1 cellular context compared by ENCODE assay signal in the genomic region with DNA sequence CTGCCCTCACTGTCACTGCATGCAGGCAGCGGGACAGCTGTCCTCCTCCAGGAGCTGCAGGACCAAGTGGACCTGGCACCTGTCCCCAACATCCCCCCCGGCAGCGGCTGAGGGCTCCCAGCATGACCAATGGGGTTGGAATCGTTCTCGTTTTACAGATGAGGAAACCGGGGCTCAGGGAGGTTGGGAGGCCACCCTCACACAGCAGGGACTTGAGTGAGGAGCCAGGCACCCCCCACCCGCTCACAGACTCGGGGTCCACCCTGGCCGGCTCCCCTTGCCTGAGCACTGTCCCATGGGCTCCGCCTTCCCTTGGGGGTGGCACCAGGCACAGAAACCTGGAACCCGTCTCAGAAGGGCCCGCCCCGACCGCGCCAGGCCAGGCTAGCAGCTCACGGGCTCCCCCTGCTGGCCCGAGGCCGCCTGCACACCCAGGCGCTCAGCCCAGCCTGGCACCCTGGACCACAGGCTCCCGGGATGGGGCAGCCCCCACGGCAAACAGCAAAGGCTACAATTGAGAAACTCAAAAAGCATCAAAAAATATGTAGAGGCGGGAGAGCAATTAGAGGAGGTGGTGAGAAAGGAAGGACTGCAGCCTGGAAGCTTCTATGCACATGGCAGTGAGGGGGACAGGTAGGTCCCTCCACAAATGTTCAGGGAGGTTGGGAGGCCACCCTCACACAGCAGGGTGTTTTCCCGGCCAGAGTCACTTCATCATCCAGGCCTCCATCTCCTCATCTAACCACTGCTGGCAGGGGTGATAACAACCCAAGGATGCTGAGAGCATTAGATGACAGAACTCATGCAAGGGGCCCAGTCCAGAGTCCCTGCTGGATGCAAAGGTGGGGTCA.
TF ChIP-seq lines count a peak whose summit lies in the region.

No MANE protein-coding gene starts in this region.

TF ChIP-seq in HEK293, 187 proteins besides CTCF, POLR2A, EP300 and RAD21 (continued from another document):
- TF ChIP-seq, protein P1, sequence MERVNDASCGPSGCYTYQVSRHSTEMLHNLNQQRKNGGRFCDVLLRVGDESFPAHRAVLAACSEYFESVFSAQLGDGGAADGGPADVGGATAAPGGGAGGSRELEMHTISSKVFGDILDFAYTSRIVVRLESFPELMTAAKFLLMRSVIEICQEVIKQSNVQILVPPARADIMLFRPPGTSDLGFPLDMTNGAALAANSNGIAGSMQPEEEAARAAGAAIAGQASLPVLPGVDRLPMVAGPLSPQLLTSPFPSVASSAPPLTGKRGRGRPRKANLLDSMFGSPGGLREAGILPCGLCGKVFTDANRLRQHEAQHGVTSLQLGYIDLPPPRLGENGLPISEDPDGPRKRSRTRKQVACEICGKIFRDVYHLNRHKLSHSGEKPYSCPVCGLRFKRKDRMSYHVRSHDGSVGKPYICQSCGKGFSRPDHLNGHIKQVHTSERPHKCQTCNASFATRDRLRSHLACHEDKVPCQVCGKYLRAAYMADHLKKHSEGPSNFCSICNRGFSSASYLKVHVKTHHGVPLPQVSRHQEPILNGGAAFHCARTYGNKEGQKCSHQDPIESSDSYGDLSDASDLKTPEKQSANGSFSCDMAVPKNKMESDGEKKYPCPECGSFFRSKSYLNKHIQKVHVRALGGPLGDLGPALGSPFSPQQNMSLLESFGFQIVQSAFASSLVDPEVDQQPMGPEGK (tag by site-specific recombination; IDR thresholded peaks at IDR 0.05), result 0 out of 2 replicates have a peak, but pooled peaks have one; percentile 28
- TF ChIP-seq, protein P2, sequence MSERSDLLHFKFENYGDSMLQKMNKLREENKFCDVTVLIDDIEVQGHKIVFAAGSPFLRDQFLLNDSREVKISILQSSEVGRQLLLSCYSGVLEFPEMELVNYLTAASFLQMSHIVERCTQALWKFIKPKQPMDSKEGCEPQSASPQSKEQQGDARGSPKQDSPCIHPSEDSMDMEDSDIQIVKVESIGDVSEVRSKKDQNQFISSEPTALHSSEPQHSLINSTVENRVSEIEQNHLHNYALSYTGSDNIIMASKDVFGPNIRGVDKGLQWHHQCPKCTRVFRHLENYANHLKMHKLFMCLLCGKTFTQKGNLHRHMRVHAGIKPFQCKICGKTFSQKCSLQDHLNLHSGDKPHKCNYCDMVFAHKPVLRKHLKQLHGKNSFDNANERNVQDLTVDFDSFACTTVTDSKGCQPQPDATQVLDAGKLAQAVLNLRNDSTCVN (tag by site-specific recombination; optimal IDR thresholded peaks at IDR 0.05), result peak; percentile 16
- TF ChIP-seq SP3 (tag by site-specific recombination; IDR thresholded peaks at IDR 0.05) (peak; percentile 44), GLIS2 (tag by site-specific recombination; IDR thresholded peaks at IDR 0.05) (0 out of 2 replicates have a peak, but pooled peaks have one; percentile 8), SP2 (tag by site-specific recombination; IDR thresholded peaks at IDR 0.05) (peak; percentile 33; the same call in 1 of the 2 replicates), KLF8 (tag by site-specific recombination; IDR thresholded peaks at IDR 0.05) (peak; percentile 26; the same call in 1 of the 2 replicates), ZNF654 (tag by site-specific recombination; IDR thresholded peaks at IDR 0.05; ENCODE audit: low read depth) (peak; percentile 51)
- TF ChIP-seq, protein P3, sequence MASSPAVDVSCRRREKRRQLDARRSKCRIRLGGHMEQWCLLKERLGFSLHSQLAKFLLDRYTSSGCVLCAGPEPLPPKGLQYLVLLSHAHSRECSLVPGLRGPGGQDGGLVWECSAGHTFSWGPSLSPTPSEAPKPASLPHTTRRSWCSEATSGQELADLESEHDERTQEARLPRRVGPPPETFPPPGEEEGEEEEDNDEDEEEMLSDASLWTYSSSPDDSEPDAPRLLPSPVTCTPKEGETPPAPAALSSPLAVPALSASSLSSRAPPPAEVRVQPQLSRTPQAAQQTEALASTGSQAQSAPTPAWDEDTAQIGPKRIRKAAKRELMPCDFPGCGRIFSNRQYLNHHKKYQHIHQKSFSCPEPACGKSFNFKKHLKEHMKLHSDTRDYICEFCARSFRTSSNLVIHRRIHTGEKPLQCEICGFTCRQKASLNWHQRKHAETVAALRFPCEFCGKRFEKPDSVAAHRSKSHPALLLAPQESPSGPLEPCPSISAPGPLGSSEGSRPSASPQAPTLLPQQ (tag by site-specific recombination; IDR thresholded peaks at IDR 0.05), result no peak
